Comparison of ENCODE assay signal across 8 cellular contexts in genomic region chr4:55397024-55397520, GRCh38. TPM values are rescaled to one million over a fixed set of nuclear protein-coding genes. Genes with fewer than 3 reads are reported as not detected.
DNase-seq lines count a peak whose midpoint lies in the region; ATAC-seq and TF ChIP-seq lines count a peak whose summit lies in the region.

No MANE protein-coding gene starts in this region.

- H3K4me3 Mint-ChIP-seq in natural killer cell, result peak overlapping the region; percentile 90

- peak; percentile 71 for DNase-seq in GM23248
- DNase-seq in PC-3, result peak; percentile 31
- DNase-seq in effector memory CD4-positive, alpha-beta T cell, result no peak
- DNase-seq in natural killer cell, result no peak
- DNase-seq in SHP77 treated with DMSO at 0.1 percent for 48 hours (lab: John Stamatoyannopoulos, UW), result no peak
- DNase-seq in ecto neural progenitor cell (ENCODE audit: low spot score), result no peak

- H3K9ac ChIP-seq in GM23248 (peak overlapping the region; percentile 98), PC-3 (ENCODE audit: low read length) (peak overlapping the region; percentile 88)

- H3K27me3 ChIP-seq in GM23248 (replicated peaks; ENCODE audit: insufficient read depth), result no peaks in the 10 kb centered on the region
- no peaks in the 10 kb centered on the region for H3K27me3 ChIP-seq in PC-3 (ENCODE audit: low read length)
- no peaks in the 10 kb centered on the region for H3K27me3 ChIP-seq in effector memory CD4-positive, alpha-beta T cell (replicated peaks; ENCODE audit: control insufficient read depth, insufficient read depth, low read length, poor library complexity, severe bottlenecking)

- ATAC-seq in PC-3 (no peak), natural killer cell (no peak), GM21723 (IDR thresholded peaks at IDR 0.05; ENCODE audit: unreplicated experiment) (no peak), HG02798 (IDR thresholded peaks at IDR 0.05; ENCODE audit: poor library complexity, unreplicated experiment) (no peak)

- no peaks in the 10 kb centered on the region for H3K9me3 ChIP-seq in GM23248 (ENCODE audit: low read depth)
- H3K9me3 ChIP-seq in PC-3 (ENCODE audit: low read length), result no peaks in the 10 kb centered on the region
- H3K9me3 ChIP-seq in effector memory CD4-positive, alpha-beta T cell (ENCODE audit: control insufficient read depth, low read length), result no peaks in the 10 kb centered on the region

- peaks cover 39 to 46% of the 10 kb centered on the region in 2 donors for H3K4me1 Mint-ChIP-seq in natural killer cell

- WGBS in GM23248 (ENCODE audit: low coverage in 1 of 2, low lambda C conversion rate in 2 of 2, missing lambda C conversion rate in 2 of 2), 2 experiments, result 1 to 2% methylated on average over 9 of the region's 9 CpGs

- no peaks in the 10 kb centered on the region for H3K27me3 Mint-ChIP-seq in natural killer cell (ENCODE audit: low read depth in 2 of 2)

- TF ChIP-seq CTCF in PC-3 (conservative IDR thresholded peaks at IDR 0.05; ENCODE audit: low read depth, low read length) (no peak), natural killer cell (IDR thresholded peaks at IDR 0.05) (no peak)

- H3K9me3 Mint-ChIP-seq in natural killer cell, result no peaks in the 10 kb centered on the region

- POLR2A ChIA-PET in PC-3 (lab: Charles Lee; ENCODE audit: unreplicated experiment), result no interaction called here

- H3K27ac ChIP-seq in GM23248, result peak overlapping the region; percentile 84
- H3K27ac ChIP-seq in PC-3 (ENCODE audit: low read length), result peak overlapping the region; percentile 78
- peak overlapping the region; percentile 78 for H3K27ac ChIP-seq in effector memory CD4-positive, alpha-beta T cell (ENCODE audit: insufficient read depth, low read length, poor library complexity, severe bottlenecking)

- peak overlapping the region; percentile 95 to 97 for H3K27ac Mint-ChIP-seq in natural killer cell

- intact Hi-C loops in PC-3 (cut with micrococcal nuclease) (no loop called here), natural killer cell (cut with micrococcal nuclease) (no loop called here)

- peaks cover 5% of the 10 kb centered on the region; the same call in 1 of the 2 replicates for H3K36me3 ChIP-seq in GM23248 (ENCODE audit: low read depth)
- peaks cover 20% of the 10 kb centered on the region for H3K36me3 ChIP-seq in PC-3 (ENCODE audit: low read depth, low read length)
- peaks cover 9% of the 10 kb centered on the region for H3K36me3 ChIP-seq in effector memory CD4-positive, alpha-beta T cell (ENCODE audit: control insufficient read depth, insufficient read depth, low read length)

- no peaks in the 10 kb centered on the region for H3K9me2 ChIP-seq in GM23248 (ENCODE audit: insufficient read depth)
- no peaks in the 10 kb centered on the region for H3K9me2 ChIP-seq in PC-3 (replicated peaks; ENCODE audit: low read length)

- peaks cover 60% of the 10 kb centered on the region for H3K79me2 ChIP-seq in GM23248 (ENCODE audit: insufficient read depth)
- H3K79me2 ChIP-seq in PC-3 (ENCODE audit: low read length), result peaks cover 59% of the 10 kb centered on the region

- H3K4me1 ChIP-seq in GM23248 (ENCODE audit: insufficient read depth), result peaks cover 18% of the 10 kb centered on the region
- H3K4me1 ChIP-seq in PC-3 (ENCODE audit: insufficient read depth, low read length), result peaks cover 41% of the 10 kb centered on the region
- H3K4me1 ChIP-seq in effector memory CD4-positive, alpha-beta T cell (ENCODE audit: control insufficient read depth, insufficient read depth, low read length, poor library complexity, severe bottlenecking), result peaks cover 16% of the 10 kb centered on the region

- H3F3A ChIP-seq in GM23248 (ENCODE audit: insufficient read depth) (peaks cover 56% of the 10 kb centered on the region), PC-3 (ENCODE audit: low read length, unreplicated experiment) (peaks cover 3% of the 10 kb centered on the region)

- H3K36me3 Mint-ChIP-seq in natural killer cell, result no peaks in the 10 kb centered on the region

- H4K20me1 ChIP-seq in GM23248 (ENCODE audit: insufficient read depth) (peaks cover 22% of the 10 kb centered on the region), PC-3 (ENCODE audit: low read length) (peaks cover 49% of the 10 kb centered on the region)

- BruUV-seq in PC-3 (replicated peaks; lab: Mats Ljungman, UMichigan), result TSS peak; percentile 43

- H3K4me2 ChIP-seq in GM23248 (ENCODE audit: unreplicated experiment), result peak overlapping the region; percentile 100
- peak overlapping the region; percentile 92 for H3K4me2 ChIP-seq in PC-3 (ENCODE audit: low read length)

- in situ Hi-C loops in GM23248 (cut with MboI), result no loop called here

- H2AFZ ChIP-seq in GM23248 (no peak overlapping the region), PC-3 (ENCODE audit: low read length) (no peak overlapping the region)

- CTCF ChIA-PET in PC-3 (lab: Charles Lee), result no interaction called here

- H3K4me3 ChIP-seq in GM23248 (peak overlapping the region; percentile 89), PC-3 (ENCODE audit: low read length) (peak overlapping the region; percentile 72)
- peak overlapping the region; percentile 67 for H3K4me3 ChIP-seq in effector memory CD4-positive, alpha-beta T cell (ENCODE audit: insufficient read depth, low read depth, low read length, poor library complexity, severe bottlenecking)

RNA-seq across cellular contexts. Expression of gene TMEM165, which starts 1.3 kb away (rescaled TPM):
- total RNA-seq in GM23248 (2014; rRNA removed; shearing (Covaris generic)), result 217 and 271 TPM in 2 replicates
- polyA plus RNA-seq in GM23248 (2016; fragmentation: Nextera tagmentation; extraction: Ambion mirVana), result 188 and 193 TPM in 2 replicates
- 146 and 148 TPM in 2 replicates for total RNA-seq in PC-3 (2014; rRNA removed)
- 100 to 1,000 TPM in 2 of 3 donors, 10 to 100 TPM in 1; 86.9 to 113 (median 102) TPM for total RNA-seq in natural killer cell

RNA-seq across cellular contexts. Expression of gene SRD5A3, which starts 51.0 kb away (rescaled TPM):
- 16.4 and 20.6 TPM in 2 replicates for total RNA-seq in GM23248 (2014; rRNA removed; shearing (Covaris generic))
- 54.2 and 57.9 TPM in 2 replicates for polyA plus RNA-seq in GM23248 (2016; fragmentation: Nextera tagmentation; extraction: Ambion mirVana)
- total RNA-seq in PC-3 (2014; rRNA removed) (15.2 and 24.0 TPM in 2 replicates), natural killer cell (1 to 10 TPM; 3.5 to 5.6 (median 4.5) TPM)

Comparison
In these comparisons a context has a peak if more than half of its experiments do, and no peak if none do; other contexts are left out.
1. DNase-seq: peak in GM23248 (single experiment) and PC-3 (single experiment); none in effector memory CD4-positive, alpha-beta T cell (0 of 3), natural killer cell (single experiment), SHP77 treated with DMSO at 0.1 percent for 48 hours (single experiment) and ecto neural progenitor cell (single experiment).
2. Peak in every context shown above with its lines, with median percentiles within 50 percentile points of each other: H3K27ac ChIP-seq and H3K4me3 ChIP-seq.